24 cellular contexts compared by ENCODE assay signal in genomic region chr3:176609361-176609760, GRCh38.
DNase-seq lines count a peak whose midpoint lies in the region; ATAC-seq, FAIRE-seq and TF ChIP-seq lines count a peak whose summit lies in the region.
"Had no signal": no experiment of that assay in that cellular context is flagged by ENCODE, and none has a peak within 500 bp of the region (broad histone marks: within the 10 kb centered on the region; RNA-seq: fewer than 3 reads in every experiment).

No MANE protein-coding gene starts in this region.

- H3K36me3 ChIP-seq in OCI-LY3 (replicated peaks; ENCODE audit: low read depth, low read length) (no peaks in the 10 kb centered on the region), small intestine (ENCODE audit: control insufficient read depth in 2 of 2, insufficient read depth in 2 of 2, low read length in 2 of 2) (no peaks in the 10 kb centered on the region)
- H3K36me3 ChIP-seq: BE2C; BLaER1 treated with 17β-estradiol and CSF1 and Interleukin-3, amounts not matched to agents 10 nM and 100 nM had no signal

- no peak for FAIRE-seq in small intestine (lab: Jason Lieb, UNC)
- FAIRE-seq: A204.1, GM12891, GM18507 had no signal

- H2AFZ ChIP-seq in OCI-LY3 (ENCODE audit: low read depth, low read length) = peak overlapping the region; percentile 58; the same call in 1 of the 2 replicates
- H2AFZ ChIP-seq: GM23338 had no signal

- peak overlapping the region; percentile 15; the same call in 1 of the 2 replicates for H3K4me3 ChIP-seq in OCI-LY3 (ENCODE audit: low read length)
- H3K4me3 ChIP-seq in small intestine (ENCODE audit: low read depth in 1 of 2, low read length in 2 of 2) = no peak overlapping the region
- H3K4me3 ChIP-seq: BLaER1 treated with 17β-estradiol and CSF1 and Interleukin-3, amounts not matched to agents 10 nM and 100 nM; GM23338 had no signal

- no peak overlapping the region for H3K27ac Mint-ChIP-seq in HFFc6
- H3K27ac Mint-ChIP-seq: CD14-positive monocyte; CD4-positive, alpha-beta T cell; GM23338; H9 had no signal

- no peaks in the 10 kb centered on the region for H3K4me1 Mint-ChIP-seq in HFFc6 (ENCODE audit: low read depth)
- H3K4me1 Mint-ChIP-seq: CD14-positive monocyte; CD8-positive, alpha-beta memory T cell had no signal

- peaks cover 1% of the 10 kb centered on the region for H3K27me3 Mint-ChIP-seq in HFFc6 (ENCODE audit: insufficient read depth)
- H3K27me3 Mint-ChIP-seq: CD4-positive, alpha-beta T cell had no signal

- H3K9me3 Mint-ChIP-seq in HFFc6 = peaks cover 15% of the 10 kb centered on the region
- H3K9me3 Mint-ChIP-seq: GM23338, H9 had no signal

- in situ Hi-C loops in SK-MEL-5 (cut with HindIII; ENCODE audit: low pct_unique_long_range_greater_than_20kb, low sequenced_read_pairs) = no loop called here

- no peaks in the 10 kb centered on the region for H3K79me2 ChIP-seq in OCI-LY3 (ENCODE audit: low read length)

- DNase-seq in COLO829 (ENCODE audit: low spot score) (peak; percentile 8), SK-MEL-5 (ENCODE audit: low read depth, low spot score) (peak; percentile 21), HFFc6 (no peak), small intestine (no peak)
- DNase-seq: ACHN; AML-193; BE2C; Calu3; CD4-positive, alpha-beta T cell; CD8-positive, alpha-beta memory T cell; COR-L47; DMS53; DMS79 treated with DMSO at 0.1 percent for 48 hours; GF-D8; H9 had no signal

- peak overlapping the region; percentile 36 for H3K4me2 ChIP-seq in OCI-LY3 (ENCODE audit: low read length)
- H3K4me2 ChIP-seq: GM23338 had no signal

- TF ChIP-seq CTCF in OCI-LY3 (IDR thresholded peaks at IDR 0.05; ENCODE audit: low read depth, low read length) (no peak), HFFc6 (IDR thresholded peaks at IDR 0.05) (no peak)

- H3K36me3 Mint-ChIP-seq in HFFc6 (ENCODE audit: low read depth) = no peaks in the 10 kb centered on the region
- H3K36me3 Mint-ChIP-seq: CD14-positive monocyte; CD8-positive, alpha-beta memory T cell had no signal

- H3K9ac ChIP-seq in OCI-LY3 (ENCODE audit: low read length) = no peak overlapping the region
- H3K9ac ChIP-seq: BLaER1 treated with 17β-estradiol and CSF1 and Interleukin-3, amounts not matched to agents 10 nM and 100 nM had no signal

- no peaks in the 10 kb centered on the region for H3K9me3 ChIP-seq in OCI-LY3 (ENCODE audit: insufficient read depth, low read length)
- no peaks in the 10 kb centered on the region for H3K9me3 ChIP-seq in small intestine (ENCODE audit: control insufficient read depth, low read depth)
- H3K9me3 ChIP-seq: BE2C had no signal

- H3K4me3 Mint-ChIP-seq in HFFc6 = no peak overlapping the region
- H3K4me3 Mint-ChIP-seq: CD14-positive monocyte; CD4-positive, alpha-beta T cell; CD8-positive, alpha-beta memory T cell; GM23338; H9 had no signal

- H3K4me1 ChIP-seq in OCI-LY3 (ENCODE audit: low read length) (peaks cover 10% of the 10 kb centered on the region), small intestine (ENCODE audit: control insufficient read depth in 2 of 2, insufficient read depth in 1 of 2, low read depth in 1 of 2, low read length in 1 of 2) (no peaks in the 10 kb centered on the region)
- H3K4me1 ChIP-seq: BE2C had no signal

- H3K27me3 ChIP-seq in OCI-LY3 (ENCODE audit: low read depth, low read length) = no peaks in the 10 kb centered on the region
- no peaks in the 10 kb centered on the region for H3K27me3 ChIP-seq in small intestine (ENCODE audit: control insufficient read depth in 2 of 2, insufficient read depth in 2 of 2, low read length in 2 of 2)
- H3K27me3 ChIP-seq: BE2C; BLaER1 treated with 17β-estradiol and CSF1 and Interleukin-3, amounts not matched to agents 10 nM and 100 nM had no signal

- no peak for ATAC-seq in HG03159 (IDR thresholded peaks at IDR 0.05; ENCODE audit: unreplicated experiment)
- ATAC-seq: GM23338, HCT116 had no signal

- 81 to 89% (median 87%) methylated on average over 5 of the region's 5 CpGs for WGBS in small intestine, 3 donors

- H3K27ac ChIP-seq in OCI-LY3 (ENCODE audit: low read length) (no peak overlapping the region), small intestine (ENCODE audit: low read depth in 1 of 2, low read length in 1 of 2) (no peak overlapping the region)
- H3K27ac ChIP-seq: BLaER1 treated with 17β-estradiol and CSF1 and Interleukin-3, amounts not matched to agents 10 nM and 100 nM had no signal

- H4K20me1 ChIP-seq in OCI-LY3 (ENCODE audit: insufficient read depth, low read length) = no peaks in the 10 kb centered on the region
- H4K20me1 ChIP-seq: BLaER1 treated with 17β-estradiol and CSF1 and Interleukin-3, amounts not matched to agents 10 nM and 100 nM had no signal

Comparison
In these comparisons a context has a peak if more than half of its experiments do, and no peak if none do; other contexts are left out.
1. DNase-seq: peak in COLO829 (single experiment) and SK-MEL-5 (single experiment); none in HFFc6 (single experiment) and small intestine (single experiment).